In genomic region chr2:232890896-232891601, GRCh38 we compare ENCODE assay signal across 2 cellular contexts.
TF ChIP-seq lines count a peak whose summit lies in the region.

No MANE protein-coding gene starts in this region.

TF ChIP-seq in IMR-90, 13 proteins besides CTCF, POLR2A, EP300 and RAD21:
- TF ChIP-seq, protein P1, sequence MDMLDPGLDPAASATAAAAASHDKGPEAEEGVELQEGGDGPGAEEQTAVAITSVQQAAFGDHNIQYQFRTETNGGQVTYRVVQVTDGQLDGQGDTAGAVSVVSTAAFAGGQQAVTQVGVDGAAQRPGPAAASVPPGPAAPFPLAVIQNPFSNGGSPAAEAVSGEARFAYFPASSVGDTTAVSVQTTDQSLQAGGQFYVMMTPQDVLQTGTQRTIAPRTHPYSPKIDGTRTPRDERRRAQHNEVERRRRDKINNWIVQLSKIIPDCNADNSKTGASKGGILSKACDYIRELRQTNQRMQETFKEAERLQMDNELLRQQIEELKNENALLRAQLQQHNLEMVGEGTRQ (IDR thresholded peaks at IDR 0.05; ENCODE audit: low read depth, low read length): peak; percentile 58
- TF ChIP-seq MAZ (IDR thresholded peaks at IDR 0.05; ENCODE audit: borderline replicate concordance, low read depth, low read length): no peak
- no peak for TF ChIP-seq NFE2L2 (IDR thresholded peaks at IDR 0.05; ENCODE audit: low read depth, low read length)
- TF ChIP-seq BHLHE40 (IDR thresholded peaks at IDR 0.05; ENCODE audit: low read depth, low read length): peak; percentile 45; the same call in 1 of the 2 replicates

TF ChIP-seq in SK-N-SH, 30 proteins besides CTCF, POLR2A, EP300 and RAD21:
- no peak for TF ChIP-seq TAF1 (IDR thresholded peaks at IDR 0.05; ENCODE audit: borderline replicate concordance, low read depth, low read length)
- no peak for TF ChIP-seq MXI1 (IDR thresholded peaks at IDR 0.05; ENCODE audit: low read depth, low read length)
- no peak for TF ChIP-seq NRF1 (IDR thresholded peaks at IDR 0.05; ENCODE audit: low read depth, low read length)
- no peak for TF ChIP-seq SIN3A (IDR thresholded peaks at IDR 0.05; ENCODE audit: borderline replicate concordance, low read depth, low read length)
- TF ChIP-seq, protein P2, sequence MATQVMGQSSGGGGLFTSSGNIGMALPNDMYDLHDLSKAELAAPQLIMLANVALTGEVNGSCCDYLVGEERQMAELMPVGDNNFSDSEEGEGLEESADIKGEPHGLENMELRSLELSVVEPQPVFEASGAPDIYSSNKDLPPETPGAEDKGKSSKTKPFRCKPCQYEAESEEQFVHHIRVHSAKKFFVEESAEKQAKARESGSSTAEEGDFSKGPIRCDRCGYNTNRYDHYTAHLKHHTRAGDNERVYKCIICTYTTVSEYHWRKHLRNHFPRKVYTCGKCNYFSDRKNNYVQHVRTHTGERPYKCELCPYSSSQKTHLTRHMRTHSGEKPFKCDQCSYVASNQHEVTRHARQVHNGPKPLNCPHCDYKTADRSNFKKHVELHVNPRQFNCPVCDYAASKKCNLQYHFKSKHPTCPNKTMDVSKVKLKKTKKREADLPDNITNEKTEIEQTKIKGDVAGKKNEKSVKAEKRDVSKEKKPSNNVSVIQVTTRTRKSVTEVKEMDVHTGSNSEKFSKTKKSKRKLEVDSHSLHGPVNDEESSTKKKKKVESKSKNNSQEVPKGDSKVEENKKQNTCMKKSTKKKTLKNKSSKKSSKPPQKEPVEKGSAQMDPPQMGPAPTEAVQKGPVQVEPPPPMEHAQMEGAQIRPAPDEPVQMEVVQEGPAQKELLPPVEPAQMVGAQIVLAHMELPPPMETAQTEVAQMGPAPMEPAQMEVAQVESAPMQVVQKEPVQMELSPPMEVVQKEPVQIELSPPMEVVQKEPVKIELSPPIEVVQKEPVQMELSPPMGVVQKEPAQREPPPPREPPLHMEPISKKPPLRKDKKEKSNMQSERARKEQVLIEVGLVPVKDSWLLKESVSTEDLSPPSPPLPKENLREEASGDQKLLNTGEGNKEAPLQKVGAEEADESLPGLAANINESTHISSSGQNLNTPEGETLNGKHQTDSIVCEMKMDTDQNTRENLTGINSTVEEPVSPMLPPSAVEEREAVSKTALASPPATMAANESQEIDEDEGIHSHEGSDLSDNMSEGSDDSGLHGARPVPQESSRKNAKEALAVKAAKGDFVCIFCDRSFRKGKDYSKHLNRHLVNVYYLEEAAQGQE (IDR thresholded peaks at IDR 0.05; ENCODE audit: low read depth, low read length): no peak
- TF ChIP-seq, protein P3, sequence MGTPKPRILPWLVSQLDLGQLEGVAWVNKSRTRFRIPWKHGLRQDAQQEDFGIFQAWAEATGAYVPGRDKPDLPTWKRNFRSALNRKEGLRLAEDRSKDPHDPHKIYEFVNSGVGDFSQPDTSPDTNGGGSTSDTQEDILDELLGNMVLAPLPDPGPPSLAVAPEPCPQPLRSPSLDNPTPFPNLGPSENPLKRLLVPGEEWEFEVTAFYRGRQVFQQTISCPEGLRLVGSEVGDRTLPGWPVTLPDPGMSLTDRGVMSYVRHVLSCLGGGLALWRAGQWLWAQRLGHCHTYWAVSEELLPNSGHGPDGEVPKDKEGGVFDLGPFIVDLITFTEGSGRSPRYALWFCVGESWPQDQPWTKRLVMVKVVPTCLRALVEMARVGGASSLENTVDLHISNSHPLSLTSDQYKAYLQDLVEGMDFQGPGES (IDR thresholded peaks at IDR 0.05; ENCODE audit: low read depth, low read length): no peak
- TF ChIP-seq TCF12 (IDR thresholded peaks at IDR 0.05): no peak
- TF ChIP-seq GATA2 (CRISPR knock-in tag; IDR thresholded peaks at IDR 0.05): no peak
- TF ChIP-seq JUND (IDR thresholded peaks at IDR 0.05): no peak
